In the genomic region with DNA sequence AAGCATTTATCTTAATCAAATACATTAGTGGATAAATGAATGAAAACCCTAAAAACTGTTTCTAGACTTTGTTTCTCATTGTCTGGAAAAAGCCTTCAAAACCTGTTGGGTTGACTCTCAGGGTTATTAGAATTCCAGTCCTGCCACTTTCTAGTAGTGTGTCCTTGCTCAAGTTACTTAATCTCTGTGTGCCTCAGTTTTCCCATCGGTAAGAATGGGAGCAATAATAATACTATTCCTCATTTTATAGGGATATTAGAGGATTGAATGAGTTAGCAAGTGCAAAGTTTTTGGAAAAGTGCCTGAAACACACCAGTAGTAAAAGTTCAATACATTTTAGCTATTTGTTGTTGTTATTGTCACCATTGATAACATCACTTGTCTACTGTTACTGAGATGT, we compare ENCODE assay signal across 9 cellular contexts. TPM values are rescaled to one million over a fixed set of nuclear protein-coding genes. Genes with fewer than 3 reads are reported as not detected.
"Had no signal": no experiment of that assay in that cellular context is flagged by ENCODE, and none has a peak within 500 bp of the region (broad histone marks: within the 10 kb centered on the region; RNA-seq: fewer than 3 reads in every experiment).

No MANE protein-coding gene starts in this region.

- FAIRE-seq: G401.6, GM12878, GM12891, GM12892, GM18507, GM19239 had no signal

- H3K4me3 ChIP-seq: GM12878 had no signal

- ATAC-seq: GM12878 had no signal

- DNase-seq: GDM1, GF-D8 had no signal

RNA-seq across cellular contexts. Expression of gene URAD, which starts 2.9 kb away (rescaled TPM):
- total RNA-seq: G401, GM12878 had no signal
- polyA plus RNA-seq: GM12878 had no signal

RNA-seq across cellular contexts. Expression of gene CDX2, which starts 16.5 kb away (rescaled TPM):
- polyA plus RNA-seq: GM12878 had no signal
